Comparison of ENCODE assay signal across 13 cellular contexts in the genomic region with DNA sequence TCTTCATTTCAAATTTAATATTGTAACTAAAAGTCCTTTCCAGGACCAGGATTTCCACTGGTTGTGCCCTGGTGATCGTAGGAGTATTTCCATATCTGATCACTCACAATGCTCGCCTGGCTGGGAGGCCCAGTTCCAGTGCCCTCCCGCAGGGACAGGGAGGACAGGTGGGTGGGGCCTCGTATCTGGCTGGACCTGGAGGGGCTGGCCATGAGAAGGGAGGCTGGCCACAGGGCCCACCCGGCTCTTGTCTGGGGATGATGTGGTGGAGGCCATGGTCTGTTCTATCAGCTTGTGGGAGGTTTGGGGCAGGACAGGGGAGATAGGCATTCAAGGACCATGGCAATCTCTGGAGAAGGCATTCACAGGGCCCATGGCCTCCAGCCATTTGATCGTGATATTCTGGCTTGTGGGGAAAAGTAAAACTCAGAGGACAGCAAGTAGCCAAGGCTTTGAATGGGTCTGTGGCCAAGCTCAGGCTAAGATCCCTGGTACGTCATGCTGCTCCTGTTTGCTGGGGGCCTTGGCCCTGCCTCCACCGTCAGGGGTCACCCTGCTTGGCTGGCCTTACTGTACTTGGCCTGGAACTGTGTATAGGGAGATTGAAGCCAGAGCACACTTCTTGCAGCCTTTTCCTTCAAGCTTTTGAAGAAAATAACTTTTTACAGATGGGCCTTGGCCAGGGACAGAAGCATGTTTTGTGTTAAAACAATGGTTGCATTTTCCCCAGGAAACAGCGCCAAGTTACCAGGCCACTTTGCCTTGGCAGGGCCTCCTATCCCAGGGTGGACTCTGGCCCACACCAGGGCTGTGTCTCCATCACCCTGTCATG.
DNase-seq lines count a peak whose midpoint lies in the region; ATAC-seq lines count a peak whose summit lies in the region.
"Had no signal": no experiment of that assay in that cellular context is flagged by ENCODE, and none has a peak within 500 bp of the region (broad histone marks: within the 10 kb centered on the region; RNA-seq: fewer than 3 reads in every experiment).

No MANE protein-coding gene starts in this region.

- no peak overlapping the region for H3K18ac ChIP-seq in trophoblast cell (ENCODE audit: low read length)

- ATAC-seq in aorta (ENCODE audit: low FRiP score): peak; percentile 76
- no peak for ATAC-seq in T-helper 17 cell
- ATAC-seq in HG03460 (IDR thresholded peaks at IDR 0.05; ENCODE audit: unreplicated experiment): no peak
- ATAC-seq: activated T-cell treated with anti-CD3 and anti-CD28 coated beads, Interleukin-2, amount 50 U/mL, for 72 hours; SK-N-SH treated with all-trans-retinoic acid at 6 μM for 48 hours had no signal

- no peaks in the 10 kb centered on the region for H3K36me3 ChIP-seq in trophoblast cell (ENCODE audit: control insufficient read depth in 1 of 2, insufficient read depth in 2 of 2, low read length in 2 of 2)
- H3K36me3 ChIP-seq in aorta (ENCODE audit: control insufficient read depth in 1 of 2, insufficient read depth in 2 of 2, low read length in 1 of 2): no peaks in the 10 kb centered on the region

- H2BK5ac ChIP-seq in trophoblast cell (ENCODE audit: low read depth, low read length, poor library complexity): no peak overlapping the region

- WGBS in trophoblast cell (ENCODE audit: extremely low coverage, insufficient coverage, insufficient read length): no CpG with 5 or more reads among the region's 9 CpGs
- WGBS in aorta, 2 donors: 5 to 10% methylated on average over 9 of the region's 9 CpGs

- H3K9me3 ChIP-seq in trophoblast cell (ENCODE audit: insufficient read depth, low read depth, low read length): peaks cover 4% of the 10 kb centered on the region
- H3K9me3 ChIP-seq in aorta (ENCODE audit: control insufficient read depth, low read length): no peaks in the 10 kb centered on the region
- H3K9me3 ChIP-seq in T-helper 17 cell (ENCODE audit: control insufficient read depth, low read length, poor library complexity, severe bottlenecking): no peaks in the 10 kb centered on the region

- no peaks in the 10 kb centered on the region for H3K79me2 ChIP-seq in trophoblast cell (ENCODE audit: control insufficient read depth, insufficient read depth, low read length, poor library complexity)

- intact Hi-C loops in aorta (cut with DNase I): no loop called here

- peak overlapping the region; percentile 39 for H2BK12ac ChIP-seq in trophoblast cell (ENCODE audit: low read length)

- H2AFZ ChIP-seq in trophoblast cell (ENCODE audit: insufficient read depth, low read length, poor library complexity): peak overlapping the region; percentile 47

- no peak overlapping the region for H3K23ac ChIP-seq in trophoblast cell (ENCODE audit: low read length)

- H3K4me1 ChIP-seq in trophoblast cell (ENCODE audit: control insufficient read depth in 1 of 2, insufficient read depth in 2 of 2, low read length in 2 of 2) (peaks cover 0 to 7% of the 10 kb centered on the region in 2 experiments), aorta (ENCODE audit: control insufficient read depth in 1 of 2, insufficient read depth in 2 of 2, low read length in 2 of 2) (peaks cover 0 to 2% of the 10 kb centered on the region in 2 donors)

- no peak for DNase-seq in activated naive CD4-positive, alpha-beta T cell treated with anti-CD3 and anti-CD28 coated beads, Interleukin-2, amount 10 ng/mL, durations not matched to agents 7 days and 5 days
- no peak for DNase-seq in trophoblast cell
- DNase-seq in aorta: no peak
- DNase-seq in T-helper 17 cell: no peak
- no peak for DNase-seq in KBM-7
- DNase-seq: activated CD4-positive, alpha-beta T cell treated with anti-CD3 and anti-CD28 coated beads for 1 hour; activated T-cell treated with anti-CD3 and anti-CD28 coated beads, Interleukin-2, amount 50 U/mL, for 72 hours; NCI-H1417; NCI-H526 treated with DMSO at 0.1 percent for 48 hours had no signal

- in situ Hi-C loops in KBM-7 (cut with MboI; ENCODE audit: low pct_unique_long_range_greater_than_20kb, low sequenced_read_pairs): no loop called here

- H3K27ac ChIP-seq in layer of hippocampus (ENCODE audit: low read depth, low read length): peak overlapping the region; percentile 6
- H3K27ac ChIP-seq in trophoblast cell (ENCODE audit: low read depth, low read length): no peak overlapping the region
- H3K27ac ChIP-seq in aorta (ENCODE audit: low read depth in 1 of 2, low read length in 2 of 2): no peak overlapping the region

- no peaks in the 10 kb centered on the region for H3K36me3 Mint-ChIP-seq in activated naive CD4-positive, alpha-beta T cell treated with anti-CD3 and anti-CD28 coated beads, Interleukin-2, amount 50 U/mL, for 24 hours
- no peaks in the 10 kb centered on the region for H3K36me3 Mint-ChIP-seq in activated naive CD4-positive, alpha-beta T cell treated with anti-CD3 and anti-CD28 coated beads, Interleukin-2, amount 10 ng/mL, durations not matched to agents 7 days and 5 days
- H3K36me3 Mint-ChIP-seq in T-helper 17 cell (ENCODE audit: low read depth): no peaks in the 10 kb centered on the region

- CTCF ChIA-PET in activated naive CD4-positive, alpha-beta T cell treated with anti-CD3 and anti-CD28 coated beads, Interleukin-2, amount 10 ng/mL, durations not matched to agents 7 days and 5 days (lab: Charles Lee): no interaction called here

- no peak overlapping the region for H3K4me2 ChIP-seq in trophoblast cell (ENCODE audit: low read length)

- peak overlapping the region; percentile 1 for H3K27ac Mint-ChIP-seq in activated naive CD4-positive, alpha-beta T cell treated with anti-CD3 and anti-CD28 coated beads, Interleukin-2, amount 50 U/mL, for 24 hours
- no peak overlapping the region for H3K27ac Mint-ChIP-seq in activated naive CD4-positive, alpha-beta T cell treated with anti-CD3 and anti-CD28 coated beads, Interleukin-2, amount 10 ng/mL, durations not matched to agents 7 days and 5 days
- H3K27ac Mint-ChIP-seq in T-helper 17 cell: no peak overlapping the region
- H3K27ac Mint-ChIP-seq: activated T-cell treated with anti-CD3 and anti-CD28 coated beads, Interleukin-2, amount 50 U/mL, for 72 hours had no signal

- no peaks in the 10 kb centered on the region for H3K79me1 ChIP-seq in trophoblast cell (ENCODE audit: low read length)

- no peak overlapping the region for H4K12ac ChIP-seq in trophoblast cell (ENCODE audit: low read depth, low read length)

- H2BK120ac ChIP-seq in trophoblast cell (ENCODE audit: insufficient read depth, low read length, poor library complexity): peak overlapping the region; percentile 36

- no peak overlapping the region for H4K8ac ChIP-seq in trophoblast cell (ENCODE audit: low read depth, low read length)

- no peak overlapping the region for H4K91ac ChIP-seq in trophoblast cell (ENCODE audit: low read depth, low read length)

- no peaks in the 10 kb centered on the region for H3K9me3 Mint-ChIP-seq in activated naive CD4-positive, alpha-beta T cell treated with anti-CD3 and anti-CD28 coated beads, Interleukin-2, amount 50 U/mL, for 24 hours
- no peaks in the 10 kb centered on the region for H3K9me3 Mint-ChIP-seq in activated naive CD4-positive, alpha-beta T cell treated with anti-CD3 and anti-CD28 coated beads, Interleukin-2, amount 10 ng/mL, durations not matched to agents 7 days and 5 days
- H3K9me3 Mint-ChIP-seq: activated T-cell treated with anti-CD3 and anti-CD28 coated beads, Interleukin-2, amount 50 U/mL, for 72 hours had no signal

- H3K27me3 Mint-ChIP-seq in activated naive CD4-positive, alpha-beta T cell treated with anti-CD3 and anti-CD28 coated beads, Interleukin-2, amount 50 U/mL, for 24 hours: no peaks in the 10 kb centered on the region
- H3K27me3 Mint-ChIP-seq in activated naive CD4-positive, alpha-beta T cell treated with anti-CD3 and anti-CD28 coated beads, Interleukin-2, amount 10 ng/mL, durations not matched to agents 7 days and 5 days: peaks cover 21% of the 10 kb centered on the region
- H3K27me3 Mint-ChIP-seq in T-helper 17 cell: no peaks in the 10 kb centered on the region

- no peak overlapping the region for H3K14ac ChIP-seq in trophoblast cell (ENCODE audit: low read length)

- no peaks in the 10 kb centered on the region for H3K4me1 Mint-ChIP-seq in activated naive CD4-positive, alpha-beta T cell treated with anti-CD3 and anti-CD28 coated beads, Interleukin-2, amount 50 U/mL, for 24 hours
- H3K4me1 Mint-ChIP-seq in activated naive CD4-positive, alpha-beta T cell treated with anti-CD3 and anti-CD28 coated beads, Interleukin-2, amount 10 ng/mL, durations not matched to agents 7 days and 5 days: no peaks in the 10 kb centered on the region
- H3K4me1 Mint-ChIP-seq in T-helper 17 cell: peaks cover 3% of the 10 kb centered on the region

- no peak overlapping the region for H3K9ac ChIP-seq in trophoblast cell (ENCODE audit: low read length)

- H3K4ac ChIP-seq in trophoblast cell (ENCODE audit: low read depth, low read length): no peak overlapping the region

- no peak overlapping the region for H3K4me3 Mint-ChIP-seq in activated naive CD4-positive, alpha-beta T cell treated with anti-CD3 and anti-CD28 coated beads, Interleukin-2, amount 50 U/mL, for 24 hours
- H3K4me3 Mint-ChIP-seq in activated naive CD4-positive, alpha-beta T cell treated with anti-CD3 and anti-CD28 coated beads, Interleukin-2, amount 10 ng/mL, durations not matched to agents 7 days and 5 days: no peak overlapping the region
- no peak overlapping the region for H3K4me3 Mint-ChIP-seq in T-helper 17 cell
- H3K4me3 Mint-ChIP-seq: activated T-cell treated with anti-CD3 and anti-CD28 coated beads, Interleukin-2, amount 50 U/mL, for 72 hours had no signal

- H2AK5ac ChIP-seq in trophoblast cell (ENCODE audit: low read length): peak overlapping the region; percentile 40

- no peak overlapping the region for H3K4me3 ChIP-seq in trophoblast cell (ENCODE audit: low read depth, low read length)
- no peak overlapping the region for H3K4me3 ChIP-seq in aorta (ENCODE audit: low read length in 2 of 2)

- H3K27me3 ChIP-seq in layer of hippocampus (ENCODE audit: control insufficient read depth, insufficient read depth, low read length) (no peaks in the 10 kb centered on the region), trophoblast cell (ENCODE audit: insufficient read depth, low read length) (no peaks in the 10 kb centered on the region), aorta (ENCODE audit: control insufficient read depth in 1 of 2, insufficient read depth in 2 of 2, low read length in 1 of 2) (no peaks in the 10 kb centered on the region)
